In genomic region chrX:20140410-20140809, GRCh38 we compare ENCODE assay signal across 1 cellular context.
TF ChIP-seq lines count a peak whose summit lies in the region.

No MANE protein-coding gene starts in this region.

TF ChIP-seq in liver, 16 proteins besides CTCF, POLR2A, EP300 and RAD21 (continued from another document):
- TF ChIP-seq ZBTB33 (IDR thresholded peaks at IDR 0.05): no peak
- TF ChIP-seq RXRA (IDR thresholded peaks at IDR 0.05): no peak
- TF ChIP-seq ATF3 (IDR thresholded peaks at IDR 0.05): no peak
- no peak for TF ChIP-seq MAX (IDR thresholded peaks at IDR 0.05)
- no peak for TF ChIP-seq YY1 (IDR thresholded peaks at IDR 0.05)
- no peak for TF ChIP-seq FOXA2 (IDR thresholded peaks at IDR 0.05)
- TF ChIP-seq HNF4G (IDR thresholded peaks at IDR 0.05): no peak
- TF ChIP-seq TAF1 (conservative IDR thresholded peaks at IDR 0.05): no peak
- no peak for TF ChIP-seq EGR1 (IDR thresholded peaks at IDR 0.05; ENCODE audit: low read depth in 2 of 2)
- no peak for TF ChIP-seq JUND (IDR thresholded peaks at IDR 0.05)
